Comparison of ENCODE assay signal across 30 cellular contexts in genomic region chr17:66577041-66577440, GRCh38.
"Had no signal": no experiment of that assay in that cellular context is flagged by ENCODE, and none has a peak within 500 bp of the region (broad histone marks: within the 10 kb centered on the region; RNA-seq: fewer than 3 reads in every experiment).

No MANE protein-coding gene starts in this region.

- H3K79me2 ChIP-seq: parathyroid adenoma had no signal

- H3K9me3 Mint-ChIP-seq: natural killer cell treated with Interleukin-12 subunit alpha and Interleukin-12 subunit beta and Interleukin-15 and Interleukin-18, amount 100 ng/mL, for 72 hours; neural crest cell; stimulated activated memory B cell treated with anti-CD40 and anti-IgM and Interleukin-4, amounts not matched to agents 10 μg/mL and 1 μg/mL and 100 μg/mL, for 72 hours; type B pancreatic cell had no signal

- H2AFZ ChIP-seq: hepatocyte, parathyroid adenoma had no signal

- H3K4me2 ChIP-seq: hepatocyte, smooth muscle cell had no signal

- H3K36me3 Mint-ChIP-seq: natural killer cell treated with Interleukin-12 subunit alpha and Interleukin-12 subunit beta and Interleukin-15 and Interleukin-18, amount 100 ng/mL, for 72 hours; stimulated activated memory B cell treated with anti-CD40 and anti-IgM and Interleukin-4, amounts not matched to agents 10 μg/mL and 1 μg/mL and 100 μg/mL, for 72 hours; type B pancreatic cell had no signal

- H3K4me3 Mint-ChIP-seq: natural killer cell treated with Interleukin-12 subunit alpha and Interleukin-12 subunit beta and Interleukin-15 and Interleukin-18, amount 100 ng/mL, for 72 hours; neural crest cell; stimulated activated memory B cell treated with anti-CD40 and anti-IgM and Interleukin-4, amounts not matched to agents 10 μg/mL and 1 μg/mL and 100 μg/mL, for 72 hours; stimulated activated naive CD8-positive, alpha-beta T cell treated with anti-CD3 and anti-CD28 coated beads, Interleukin-15, amount 100 ng/mL, for 72 hours; type B pancreatic cell had no signal

- H3K4me3 ChIP-seq: heart right ventricle, hepatocyte, left lung, lower lobe of right lung, mucosa of descending colon, right atrium auricular region, right lobe of liver, smooth muscle cell, tibial nerve, uterus had no signal

- H3K4me1 Mint-ChIP-seq: stimulated activated memory B cell treated with anti-CD40 and anti-IgM and Interleukin-4, amounts not matched to agents 10 μg/mL and 1 μg/mL and 100 μg/mL, for 72 hours had no signal

- H3K36me3 ChIP-seq: heart right ventricle, left lung, lower lobe of right lung, right atrium auricular region, right lobe of liver, tibial nerve, uterus had no signal

- H3K27ac ChIP-seq: heart right ventricle, hepatocyte, left lung, lower lobe of right lung, parathyroid adenoma, right atrium auricular region, right lobe of liver, uterus had no signal

- DNase-seq: heart right ventricle; kidney glomerular epithelial cell; left cardiac atrium; left lung; lower lobe of right lung; mammary epithelial cell; mesendoderm; midbrain; mucosa of descending colon; naive thymus-derived CD4-positive, alpha-beta T cell; nucleus accumbens; right lobe of liver; stimulated activated CD4-positive, alpha-beta T cell treated with anti-CD3 and anti-CD28 coated beads, Interleukin-1b, Interleukin-23, amount 100 ng/mL, for 48 hours; stimulated activated CD4-positive, alpha-beta T cell treated with anti-CD3 and anti-CD28 coated beads, Interleukin-2, amount 100 ng/mL, for 48 hours; stimulated activated CD4-positive, alpha-beta T cell treated with anti-CD3 and anti-CD28 coated beads, Interleukin-4, amount 100 ng/mL, for 4 hours; stimulated activated CD8-positive, alpha-beta memory T cell treated with anti-CD3 and anti-CD28 coated beads, Interleukin-4, amount 100 ng/mL, for 48 hours; stimulated activated naive CD4-positive, alpha-beta T cell treated with Interleukin-2 at 50 U/mL for 16 hours; stimulated activated naive CD8-positive, alpha-beta T cell treated with anti-CD3 and anti-CD28 coated beads, Interleukin-15, amount 100 ng/mL, for 72 hours; substantia nigra; uterus had no signal

- FAIRE-seq: keratinocyte had no signal

- H3K27me3 Mint-ChIP-seq: naive thymus-derived CD4-positive, alpha-beta T cell; natural killer cell treated with Interleukin-12 subunit alpha and Interleukin-12 subunit beta and Interleukin-15 and Interleukin-18, amount 100 ng/mL, for 72 hours; stimulated activated memory B cell treated with anti-CD40 and anti-IgM and Interleukin-4, amounts not matched to agents 10 μg/mL and 1 μg/mL and 100 μg/mL, for 72 hours; stimulated activated naive CD8-positive, alpha-beta T cell treated with anti-CD3 and anti-CD28 coated beads, Interleukin-15, amount 100 ng/mL, for 72 hours; type B pancreatic cell had no signal

- ATAC-seq: heart right ventricle; left cardiac atrium; left lung; lower lobe of right lung; mucosa of descending colon; naive thymus-derived CD4-positive, alpha-beta T cell; natural killer cell treated with Interleukin-12 subunit alpha and Interleukin-12 subunit beta and Interleukin-15 and Interleukin-18, amount 100 ng/mL, for 72 hours; right lobe of liver; stimulated activated naive CD8-positive, alpha-beta T cell treated with anti-CD3 and anti-CD28 coated beads, Interleukin-15, amount 100 ng/mL, for 72 hours had no signal

- H3K27me3 ChIP-seq: heart right ventricle, hepatocyte, left lung, right atrium auricular region, right lobe of liver, tibial nerve, uterus had no signal

- H3K4me1 ChIP-seq: parathyroid adenoma, right lobe of liver, uterus had no signal

- H3K9me3 ChIP-seq: heart right ventricle, left lung, lower lobe of right lung, mucosa of descending colon, right atrium auricular region, right lobe of liver, tibial nerve, uterus had no signal

- H3K27ac Mint-ChIP-seq: stimulated activated memory B cell treated with anti-CD40 and anti-IgM and Interleukin-4, amounts not matched to agents 10 μg/mL and 1 μg/mL and 100 μg/mL, for 72 hours; type B pancreatic cell had no signal

- H3K9ac ChIP-seq: parathyroid adenoma had no signal
